ENCODE assay signal across 23 cellular contexts in genomic region chr2:185980944-185981343, GRCh38.
"Had no signal": no experiment of that assay in that cellular context is flagged by ENCODE, and none has a peak within 500 bp of the region (broad histone marks: within the 10 kb centered on the region; RNA-seq: fewer than 3 reads in every experiment).

No MANE protein-coding gene starts in this region.

- H3K27me3 ChIP-seq: dorsolateral prefrontal cortex, esophagus muscularis mucosa, gastrocnemius medialis, heart right ventricle, left lung had no signal

- H3K4me1 ChIP-seq: esophagus muscularis mucosa, gastrocnemius medialis, heart right ventricle, left lung, lower lobe of right lung had no signal

- H3K36me3 ChIP-seq: esophagus muscularis mucosa, gastrocnemius medialis, heart right ventricle, left lung, lower lobe of right lung had no signal

- DNase-seq: dermis blood vessel endothelial cell; dorsolateral prefrontal cortex; effector CD4-positive, alpha-beta T cell; effector memory CD4-positive, alpha-beta T cell; foreskin melanocyte; gastrocnemius medialis; glutamatergic neuron; head of caudate nucleus; heart right ventricle; hippocampal formation; left cardiac atrium; left lung; left ventricle myocardium superior; lower lobe of right lung; mesenchymal stem cell; mucosa of descending colon; naive B cell had no signal

- FAIRE-seq: colon, endothelial cell of umbilical vein, islet of Langerhans, keratinocyte had no signal

- ATAC-seq: gastrocnemius medialis, heart right ventricle, left cardiac atrium, left lung, left ventricle myocardium superior, lower lobe of right lung, mucosa of descending colon had no signal

- H3K4me3 ChIP-seq: coronary artery, dorsolateral prefrontal cortex, esophagus muscularis mucosa, gastrocnemius medialis, heart right ventricle, left lung, lower lobe of right lung, mucosa of descending colon had no signal

- H3K27ac ChIP-seq: coronary artery, dorsolateral prefrontal cortex, esophagus muscularis mucosa, gastrocnemius medialis, heart right ventricle, left lung, lower lobe of right lung had no signal

- H3K9me3 ChIP-seq: esophagus muscularis mucosa, gastrocnemius medialis, lower lobe of right lung, mucosa of descending colon had no signal
